ENCODE assay signal across 17 cellular contexts in the genomic region with DNA sequence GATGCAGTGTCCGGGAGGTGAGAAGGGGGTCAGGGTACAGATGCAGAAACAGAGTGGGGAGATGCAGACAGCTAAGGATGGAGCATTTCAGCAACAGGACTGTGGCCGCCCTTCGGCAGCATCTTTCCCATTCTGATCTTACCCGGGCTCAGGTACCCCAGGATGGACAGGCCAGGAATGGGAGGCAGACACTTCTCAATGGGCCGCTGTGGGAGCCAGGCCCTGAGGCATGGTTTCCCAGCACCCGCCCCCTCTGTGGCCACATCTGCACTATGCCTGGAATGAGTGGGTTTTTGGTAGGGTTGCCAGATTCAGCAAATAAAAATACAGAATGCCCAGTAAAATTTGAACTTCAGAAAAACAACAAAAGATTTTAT.
DNase-seq lines count a peak whose midpoint lies in the region; ATAC-seq, FAIRE-seq and TF ChIP-seq lines count a peak whose summit lies in the region.
"Had no signal": no experiment of that assay in that cellular context is flagged by ENCODE, and none has a peak within 500 bp of the region (broad histone marks: within the 10 kb centered on the region; RNA-seq: fewer than 3 reads in every experiment).

No MANE protein-coding gene starts in this region.

- H3F3A ChIP-seq in GM23338 (replicated peaks; ENCODE audit: low read depth), result no peaks in the 10 kb centered on the region

- H3K36me3 ChIP-seq in GM23338 (ENCODE audit: insufficient read depth), result no peaks in the 10 kb centered on the region
- no peaks in the 10 kb centered on the region for H3K36me3 ChIP-seq in naive thymus-derived CD4-positive, alpha-beta T cell (ENCODE audit: control insufficient read depth in 2 of 3, insufficient read depth in 3 of 3, low read length in 3 of 3)

- POLR2A ChIA-PET in RWPE1 (lab: Yijun Ruan, JAX; ENCODE audit: low non-redundant PET), result interaction anchor here (1.0 kb wide), 1 partner anchor 13 kb away, joined by 3 read pairs; no protein-coding TSS in a partner anchor
- POLR2A ChIA-PET in naive thymus-derived CD4-positive, alpha-beta T cell (lab: Charles Lee), result no interaction called here

- H3K4me1 ChIP-seq in GM23338 (ENCODE audit: insufficient read depth) (no peaks in the 10 kb centered on the region), foreskin keratinocyte (peaks cover 31% of the 10 kb centered on the region)
- H3K4me1 ChIP-seq in naive thymus-derived CD4-positive, alpha-beta T cell (ENCODE audit: control insufficient read depth in 2 of 2, insufficient read depth in 2 of 2, low read length in 2 of 2), result no peaks in the 10 kb centered on the region

- ATAC-seq in GM23338 (peak; percentile 53), foreskin keratinocyte (peak; percentile 4)
- no peak for ATAC-seq in naive thymus-derived CD4-positive, alpha-beta T cell

- no peaks in the 10 kb centered on the region; the same call in 2 of the 3 replicates for H3K9me3 Mint-ChIP-seq in GM23338
- peaks cover 0 to 8% (median 0%) of the 10 kb centered on the region in 11 donors for H3K9me3 Mint-ChIP-seq in naive thymus-derived CD4-positive, alpha-beta T cell
- H3K9me3 Mint-ChIP-seq: CD4-positive, alpha-beta T cell had no signal

- no peak overlapping the region for H3K27ac ChIP-seq in GM23338 (ENCODE audit: low read depth)
- H3K27ac ChIP-seq in RWPE1, result no peak overlapping the region
- H3K27ac ChIP-seq in foreskin keratinocyte, result no peak overlapping the region
- no peak overlapping the region for H3K27ac ChIP-seq in naive thymus-derived CD4-positive, alpha-beta T cell (ENCODE audit: low read depth, low read length)
- no peak overlapping the region for H3K27ac ChIP-seq in coronary artery
- H3K27ac ChIP-seq: KMS-11 had no signal

- TF ChIP-seq CTCF in AG09309 (IDR thresholded peaks at IDR 0.05; ENCODE audit: control insufficient read depth, insufficient read depth, low read depth, low read length, missing control alignments), result no peak
- no peak for TF ChIP-seq CTCF in GM23338 (conservative IDR thresholded peaks at IDR 0.05; ENCODE audit: low read depth in 2 of 2)
- TF ChIP-seq CTCF in RWPE1 (conservative IDR thresholded peaks at IDR 0.05; ENCODE audit: low read depth), result no peak
- no peak for TF ChIP-seq CTCF in foreskin keratinocyte (conservative IDR thresholded peaks at IDR 0.05)
- no peak for TF ChIP-seq CTCF in coronary artery (IDR thresholded peaks at IDR 0.05)

- H3K79me2 ChIP-seq in GM23338 (replicated peaks; ENCODE audit: insufficient read depth), result no peaks in the 10 kb centered on the region

- no peaks in the 10 kb centered on the region for H3K9me3 ChIP-seq in naive thymus-derived CD4-positive, alpha-beta T cell (ENCODE audit: control insufficient read depth in 2 of 3, low read length in 3 of 3)

- peaks cover 6% of the 10 kb centered on the region; the same call in 2 of the 3 replicates for H3K4me1 Mint-ChIP-seq in GM23338
- H3K4me1 Mint-ChIP-seq in naive thymus-derived CD4-positive, alpha-beta T cell, result no peaks in the 10 kb centered on the region

- H3K4me2 ChIP-seq in GM23338, result no peak overlapping the region
- H3K4me2 ChIP-seq: KMS-11 had no signal

- H3K27ac Mint-ChIP-seq in GM23338, result no peak overlapping the region
- no peak overlapping the region for H3K27ac Mint-ChIP-seq in naive thymus-derived CD4-positive, alpha-beta T cell
- H3K27ac Mint-ChIP-seq: CD4-positive, alpha-beta T cell had no signal

- H3K4me3 Mint-ChIP-seq in GM23338, result no peak overlapping the region
- no peak overlapping the region for H3K4me3 Mint-ChIP-seq in naive thymus-derived CD4-positive, alpha-beta T cell
- H3K4me3 Mint-ChIP-seq: CD4-positive, alpha-beta T cell had no signal

- CTCF ChIA-PET in RWPE1 (lab: Yijun Ruan, JAX), result no interaction called here
- CTCF ChIA-PET in naive thymus-derived CD4-positive, alpha-beta T cell (lab: Charles Lee), result no interaction called here

- peaks cover 4% of the 10 kb centered on the region for H3K27me3 Mint-ChIP-seq in GM23338 (ENCODE audit: insufficient read depth, low read depth, poor library complexity)
- peaks cover 0 to 9% (median 0%) of the 10 kb centered on the region in 5 donors for H3K27me3 Mint-ChIP-seq in naive thymus-derived CD4-positive, alpha-beta T cell

- H3K4me3 ChIP-seq in AG09309 (ENCODE audit: control insufficient read depth, low read depth, low read length) (no peak overlapping the region), GM23338 (no peak overlapping the region), coronary artery (no peak overlapping the region)
- no peak overlapping the region for H3K4me3 ChIP-seq in naive thymus-derived CD4-positive, alpha-beta T cell (ENCODE audit: low read length)

- intact Hi-C loops in naive thymus-derived CD4-positive, alpha-beta T cell (cut with micrococcal nuclease), result no loop called here

- no peak overlapping the region for H2AFZ ChIP-seq in GM23338

- no peak for FAIRE-seq in GM12891 (lab: Jason Lieb, UNC)
- FAIRE-seq: H54 had no signal

- DNase-seq in AG09309 (ENCODE audit: low read depth) (peak; percentile 8), GM23338 (ENCODE audit: low spot score) (no peak), RWPE1 (ENCODE audit: low spot score) (peak; percentile 34), foreskin keratinocyte (peak in 1 of 2 donors; percentile 10), GM12891 (ENCODE audit: insufficient read length, low spot score) (no peak), NCI-H1930 (lab: John Stamatoyannopoulos, UW) (no peak), coronary artery (ENCODE audit: low spot score) (no peak)
- no peak for DNase-seq in naive thymus-derived CD4-positive, alpha-beta T cell
- DNase-seq: AML-193; CD4-positive, alpha-beta T cell; DMS79 treated with DMSO at 0.1 percent for 48 hours; NCI-H1105 treated with DMSO at 0.1 percent for 48 hours; NCI-H187 treated with DMSO at 0.1 percent for 48 hours; NCI-H2171; NCI-H82 had no signal

- TF ChIP-seq POLR2A in GM12891 (IDR thresholded peaks at IDR 0.05; ENCODE audit: low read depth, low read length), result no peak

- H3K27me3 ChIP-seq in GM23338 (ENCODE audit: insufficient read depth) (no peaks in the 10 kb centered on the region), foreskin keratinocyte (no peaks in the 10 kb centered on the region)
- no peaks in the 10 kb centered on the region for H3K27me3 ChIP-seq in naive thymus-derived CD4-positive, alpha-beta T cell (ENCODE audit: control insufficient read depth in 2 of 2, insufficient read depth in 2 of 2, low read length in 2 of 2)

- no peaks in the 10 kb centered on the region; the same call in 1 of the 2 replicates for H3K9me2 ChIP-seq in GM23338 (ENCODE audit: insufficient read depth)

- no peaks in the 10 kb centered on the region for H3K36me3 Mint-ChIP-seq in GM23338 (ENCODE audit: low read depth)
- H3K36me3 Mint-ChIP-seq in naive thymus-derived CD4-positive, alpha-beta T cell, result no peaks in the 10 kb centered on the region

- no peaks in the 10 kb centered on the region for H4K20me1 ChIP-seq in GM23338 (replicated peaks; ENCODE audit: insufficient read depth)

TF ChIP-seq in GM23338, 12 proteins besides CTCF, POLR2A, EP300 and RAD21 (continues in another document):
- no peak for TF ChIP-seq STAT1 (IDR thresholded peaks at IDR 0.05; ENCODE audit: unreplicated experiment)
- no peak for TF ChIP-seq ETS1 (IDR thresholded peaks at IDR 0.05)

TF ChIP-seq in GM12891, 5 proteins besides CTCF, POLR2A, EP300 and RAD21:
- no peak for TF ChIP-seq TAF1 (IDR thresholded peaks at IDR 0.05; ENCODE audit: low read depth, low read length)
- TF ChIP-seq SPI1 (IDR thresholded peaks at IDR 0.05; ENCODE audit: low read depth, low read length), result no peak
- no peak for TF ChIP-seq POLR2AphosphoS5 (IDR thresholded peaks at IDR 0.05; ENCODE audit: low read depth, low read length)
- TF ChIP-seq POU2F2 (IDR thresholded peaks at IDR 0.05; ENCODE audit: low read depth, low read length), result no peak
- TF ChIP-seq PAX5 (IDR thresholded peaks at IDR 0.05; ENCODE audit: insufficient read depth, low read length, severe bottlenecking), result no peak

Comparison
In these comparisons a context has a peak if more than half of its experiments do, and no peak if none do; other contexts are left out.
1. DNase-seq: peak in AG09309 (single experiment) and RWPE1 (single experiment); none in GM23338 (single experiment), GM12891 (single experiment), NCI-H1930 (0 of 2), naive thymus-derived CD4-positive, alpha-beta T cell (0 of 9) and coronary artery (single experiment).